Comparison of ENCODE assay signal across 14 cellular contexts in genomic region chr16:83574388-83574787, GRCh38.
DNase-seq lines count a peak whose midpoint lies in the region; ATAC-seq, FAIRE-seq and TF ChIP-seq lines count a peak whose summit lies in the region.
"Had no signal": no experiment of that assay in that cellular context is flagged by ENCODE, and none has a peak within 500 bp of the region (broad histone marks: within the 10 kb centered on the region; RNA-seq: fewer than 3 reads in every experiment).

No MANE protein-coding gene starts in this region.

- TF ChIP-seq CTCF in RWPE1 (conservative IDR thresholded peaks at IDR 0.05; ENCODE audit: low read depth) (no peak), fibroblast of mammary gland (conservative IDR thresholded peaks at IDR 0.05; ENCODE audit: control insufficient read depth, insufficient read depth, low read depth, low read length) (no peak), HepG2 (CRISPR knock-in tag; IDR thresholded peaks at IDR 0.05) (no peak)

- no peak overlapping the region for H3K4me2 ChIP-seq in HepG2 (ENCODE audit: low read depth, low read length)

- ATAC-seq in HepG2 (no peak), GM19328 (IDR thresholded peaks at IDR 0.05; ENCODE audit: unreplicated experiment) (no peak), GM18909 (IDR thresholded peaks at IDR 0.05; ENCODE audit: poor library complexity, unreplicated experiment) (no peak)
- ATAC-seq: mucosa of descending colon had no signal

- TF ChIP-seq POLR2A in HepG2 (IDR thresholded peaks at IDR 0.05; ENCODE audit: insufficient read depth in 1 of 2, low read depth in 2 of 2, low read length in 2 of 2) = no peak

- DNase-seq in GOT3 (lab: John Stamatoyannopoulos, UW) (peak; percentile 37), RWPE1 (ENCODE audit: low spot score) (peak; percentile 22), fibroblast of mammary gland (ENCODE audit: low read depth) (peak; percentile 70), renal cortical epithelial cell (ENCODE audit: low read depth) (peak; percentile 93), superior temporal gyrus (ENCODE audit: extremely low spot score) (no peak), HepG2 (ENCODE audit: low spot score) (no peak)
- DNase-seq: adrenal gland; effector memory CD4-positive, alpha-beta T cell; mucosa of descending colon; SHP77; testis had no signal

- TF ChIP-seq RAD21 in HepG2 (CRISPR knock-in tag; IDR thresholded peaks at IDR 0.05) = no peak

- no peaks in the 10 kb centered on the region for H3K79me2 ChIP-seq in HepG2 (ENCODE audit: insufficient read depth, low read length)

- peaks cover 0 to 3% of the 10 kb centered on the region in 2 experiments; a peak in 1 of 5 replicates for H3K27me3 ChIP-seq in HepG2 (ENCODE audit: control insufficient read depth in 1 of 2, insufficient read depth in 2 of 2, low read length in 2 of 2)
- H3K27me3 ChIP-seq: adrenal gland, testis had no signal

- no peak for FAIRE-seq in HepG2 (lab: Jason Lieb, UNC)

- TF ChIP-seq EP300 in HepG2 (IDR thresholded peaks at IDR 0.05; ENCODE audit: low read depth in 2 of 2, low read length in 2 of 2) = no peak
- no peak for TF ChIP-seq EP300 in HepG2 (CRISPR knock-in tag; IDR thresholded peaks at IDR 0.05; ENCODE audit: borderline replicate concordance)

- H3K4me1 ChIP-seq in HepG2 (ENCODE audit: insufficient read depth, low read length) = no peaks in the 10 kb centered on the region
- H3K4me1 ChIP-seq: adrenal gland, testis had no signal

- WGBS in HepG2 (ENCODE audit: low lambda C conversion rate) = 18% methylated on average over 6 of the region's 6 CpGs

- H3K4me3 ChIP-seq in fibroblast of mammary gland (ENCODE audit: control insufficient read depth, low read depth, low read length) = no peak overlapping the region
- H3K4me3 ChIP-seq in HepG2 (replicated peaks in 1 of 3; ENCODE audit: insufficient read depth in 1 of 3, low read depth in 2 of 3, low read length in 3 of 3) = no peak overlapping the region
- H3K4me3 ChIP-seq: adrenal gland, mucosa of descending colon, testis had no signal

- BruUV-seq in HepG2 (replicated peaks; lab: Mats Ljungman, UMichigan) = no TSS peak

- no peaks in the 10 kb centered on the region for H3K36me3 ChIP-seq in HepG2 (replicated peaks in 1 of 2; ENCODE audit: control insufficient read depth in 1 of 2, insufficient read depth in 2 of 2, low read length in 2 of 2)
- H3K36me3 ChIP-seq: adrenal gland had no signal

- no peak overlapping the region for H2AFZ ChIP-seq in HepG2 (ENCODE audit: low read length)

- H3K9ac ChIP-seq in HepG2 (ENCODE audit: insufficient read depth, low read depth, low read length) = no peak overlapping the region

- CTCF ChIA-PET in RWPE1 (lab: Yijun Ruan, JAX) (no interaction called here), HepG2 (lab: Yijun Ruan, JAX; ENCODE audit: low intra/inter-chr PET ratio, low total read pairs) (no interaction called here)

- H3K27ac ChIP-seq in RWPE1 = no peak overlapping the region
- no peak overlapping the region for H3K27ac ChIP-seq in HepG2 (ENCODE audit: extremely low read length, insufficient read depth, low read length)
- H3K27ac ChIP-seq: adrenal gland, testis, VCaP had no signal

- intact Hi-C loops in HepG2 (cut with micrococcal nuclease; ENCODE audit: unreplicated experiment) = no loop called here

- in situ Hi-C loops in HepG2 (cut with HindIII; ENCODE audit: extremely low pct_ligation_motif_present, low pct_unique_long_range_greater_than_20kb) = no loop called here

- no peaks in the 10 kb centered on the region for H3K9me3 ChIP-seq in HepG2 (ENCODE audit: low read length)
- H3K9me3 ChIP-seq: adrenal gland, mucosa of descending colon, testis had no signal

- H4K20me1 ChIP-seq in HepG2 (ENCODE audit: insufficient read depth, low read length) = no peaks in the 10 kb centered on the region

- POLR2A ChIA-PET in RWPE1 (lab: Yijun Ruan, JAX; ENCODE audit: low non-redundant PET) (no interaction called here), HepG2 (lab: Yijun Ruan, JAX) (no interaction called here)

TF ChIP-seq in HepG2, 621 proteins besides CTCF, POLR2A, EP300 and RAD21:
- TF ChIP-seq CENPT (CRISPR knock-in tag; IDR thresholded peaks at IDR 0.05; ENCODE audit: low read depth) (no peak), CREM (IDR thresholded peaks at IDR 0.05) (no peak), CREM (CRISPR knock-in tag; IDR thresholded peaks at IDR 0.05) (no peak), KDM2A (CRISPR knock-in tag; IDR thresholded peaks at IDR 0.05; ENCODE audit: borderline replicate concordance, low read depth) (no peak), MAX (IDR thresholded peaks at IDR 0.05) (no peak), KDM5A (IDR thresholded peaks at IDR 0.05; ENCODE audit: borderline replicate concordance, low read length) (no peak), STAT5B (CRISPR knock-in tag; IDR thresholded peaks at IDR 0.05) (no peak), HOXA5 (CRISPR knock-in tag; IDR thresholded peaks at IDR 0.05) (no peak), NFKBIZ (CRISPR knock-in tag; IDR thresholded peaks at IDR 0.05) (no peak), HOXA7 (CRISPR knock-in tag; IDR thresholded peaks at IDR 0.05) (no peak), RFX3 (CRISPR knock-in tag; IDR thresholded peaks at IDR 0.05) (no peak), SCMH1 (CRISPR knock-in tag; IDR thresholded peaks at IDR 0.05; ENCODE audit: borderline replicate concordance) (no peak), CAMTA2 (CRISPR knock-in tag; IDR thresholded peaks at IDR 0.05; ENCODE audit: borderline replicate concordance) (no peak), ZNF510 (CRISPR knock-in tag; IDR thresholded peaks at IDR 0.05; ENCODE audit: low read depth) (no peak), TAF1 (CRISPR knock-in tag; IDR thresholded peaks at IDR 0.05) (no peak), ZSCAN29 (CRISPR knock-in tag; conservative IDR thresholded peaks at IDR 0.05) (no peak), AGO2 (optimal IDR thresholded peaks at IDR 0.05; ENCODE audit: low read depth, low read length) (no peak), PCBP2 (optimal IDR thresholded peaks at IDR 0.05; ENCODE audit: low read depth, low read length, poor library complexity, severe bottlenecking) (no peak), CENPBD1 (CRISPR knock-in tag; IDR thresholded peaks at IDR 0.05; ENCODE audit: borderline replicate concordance, low read depth) (no peak)

Comparison
In these comparisons a context has a peak if more than half of its experiments do, and no peak if none do; other contexts are left out.
1. DNase-seq: peak in GOT3 (single experiment), RWPE1 (single experiment), fibroblast of mammary gland (single experiment) and renal cortical epithelial cell (single experiment); none in superior temporal gyrus (single experiment) and HepG2 (single experiment).